Comparison of ENCODE assay signal across 30 cellular contexts in genomic region chr18:78771496-78772368, GRCh38.
"Had no signal": no experiment of that assay in that cellular context is flagged by ENCODE, and none has a peak within 500 bp of the region (broad histone marks: within the 10 kb centered on the region; RNA-seq: fewer than 3 reads in every experiment).

No MANE protein-coding gene starts in this region.

- H3K4me1 Mint-ChIP-seq: activated CD8-positive, alpha-beta memory T cell treated with anti-CD3 and anti-CD28 coated beads, Interleukin-2, amount 10 ng/mL, durations not matched to agents 7 days and 5 days; activated T-helper 17 cell treated with anti-CD3 and anti-CD28 coated beads, Interleukin-2, amount 50 U/mL, for 72 hours; central memory CD8-positive, alpha-beta T cell had no signal

- DNase-seq: activated CD4-positive, alpha-beta T cell treated with anti-CD3 and anti-CD28 coated beads for 48 hours; activated CD4-positive, alpha-beta T cell treated with anti-CD3 and anti-CD28 coated beads, Interleukin-2, amount 50 U/mL, for 4 hours; activated CD4-positive, CD25-positive, alpha-beta regulatory T cell treated with anti-CD3 and anti-CD28 coated beads, Interleukin-2, amount 50 U/mL, for 72 hours; activated CD8-positive, alpha-beta memory T cell treated with anti-CD3 and anti-CD28 coated beads, Interleukin-2, amount 10 ng/mL, durations not matched to agents 7 days and 5 days; activated CD8-positive, alpha-beta T cell treated with anti-CD3 and anti-CD28 coated beads, Interleukin-2, amount 10 ng/mL, durations not matched to agents 7 days and 5 days; activated gamma-delta T cell; activated naive CD4-positive, alpha-beta T cell treated with anti-CD3 and anti-CD28 coated beads for 36 hours; activated T-cell treated with anti-CD3 and anti-CD28 coated beads, Interleukin-2, amount 50 U/mL, for 48 hours; amygdala; MG63; MV-4-11; NCI-H1092 treated with DMSO at 0.1 percent for 48 hours; NCI-H1417 treated with DMSO at 0.1 percent for 48 hours; NCI-H1694; NCI-H2081; NCI-H2171; NCI-H2227 treated with DMSO at 0.1 percent for 48 hours; NCI-H446 treated with DMSO at 0.1 percent for 48 hours; NCI-H526 treated with DMSO at 0.1 percent for 48 hours; PC-3; SHP77; SW 1271 had no signal

- H3K4me3 ChIP-seq: MG63, SJSA1 had no signal

- H3K4me3 Mint-ChIP-seq: activated CD8-positive, alpha-beta memory T cell treated with anti-CD3 and anti-CD28 coated beads, Interleukin-2, amount 10 ng/mL, durations not matched to agents 7 days and 5 days; activated CD8-positive, alpha-beta T cell treated with anti-CD3 and anti-CD28 coated beads, Interleukin-2, amount 10 ng/mL, durations not matched to agents 7 days and 5 days; activated naive CD4-positive, alpha-beta T cell treated with anti-CD3 and anti-CD28 coated beads for 36 hours; activated naive CD8-positive, alpha-beta T cell; activated T-helper 17 cell treated with anti-CD3 and anti-CD28 coated beads, Interleukin-2, amount 50 U/mL, for 72 hours; brain; central memory CD8-positive, alpha-beta T cell; T-helper 1 cell treated with Interleukin-12 subunit alpha and Interleukin-12 subunit beta and Interleukin-4 antibody, amounts not matched to agents 30 μg/mL and 1 μg/mL, for 36 hours; WTC11 had no signal

- H3K9me3 Mint-ChIP-seq: activated naive CD4-positive, alpha-beta T cell treated with anti-CD3 and anti-CD28 coated beads for 36 hours; activated T-helper 17 cell treated with anti-CD3 and anti-CD28 coated beads, Interleukin-2, amount 50 U/mL, for 72 hours; central memory CD8-positive, alpha-beta T cell; T-helper 1 cell treated with Interleukin-12 subunit alpha and Interleukin-12 subunit beta and Interleukin-4 antibody, amounts not matched to agents 30 μg/mL and 1 μg/mL, for 36 hours; WTC11 had no signal

- H3K27ac ChIP-seq: SJSA1 had no signal

- H3K36me3 ChIP-seq: MG63, SJSA1 had no signal

- H3K27me3 ChIP-seq: MG63, SJSA1 had no signal

- ATAC-seq: activated CD8-positive, alpha-beta memory T cell treated with anti-CD3 and anti-CD28 coated beads, Interleukin-2, amount 10 ng/mL, durations not matched to agents 7 days and 5 days; activated CD8-positive, alpha-beta T cell treated with anti-CD3 and anti-CD28 coated beads, Interleukin-2, amount 10 ng/mL, durations not matched to agents 7 days and 5 days; activated T-helper 17 cell treated with anti-CD3 and anti-CD28 coated beads, Interleukin-2, amount 50 U/mL, for 72 hours; PC-3; SK-N-SH treated with all-trans-retinoic acid at 6 μM for 48 hours; WTC11 had no signal

- H3K27ac Mint-ChIP-seq: activated CD8-positive, alpha-beta memory T cell treated with anti-CD3 and anti-CD28 coated beads, Interleukin-2, amount 10 ng/mL, durations not matched to agents 7 days and 5 days; activated CD8-positive, alpha-beta T cell treated with anti-CD3 and anti-CD28 coated beads, Interleukin-2, amount 10 ng/mL, durations not matched to agents 7 days and 5 days; activated naive CD4-positive, alpha-beta T cell treated with anti-CD3 and anti-CD28 coated beads for 36 hours; activated naive CD8-positive, alpha-beta T cell; activated T-helper 17 cell treated with anti-CD3 and anti-CD28 coated beads, Interleukin-2, amount 50 U/mL, for 72 hours; T-helper 1 cell treated with Interleukin-12 subunit alpha and Interleukin-12 subunit beta and Interleukin-4 antibody, amounts not matched to agents 30 μg/mL and 1 μg/mL, for 36 hours; WTC11 had no signal

- H3K9me3 ChIP-seq: MG63 had no signal

- H3K36me3 Mint-ChIP-seq: activated CD8-positive, alpha-beta memory T cell treated with anti-CD3 and anti-CD28 coated beads, Interleukin-2, amount 10 ng/mL, durations not matched to agents 7 days and 5 days; activated naive CD8-positive, alpha-beta T cell; brain had no signal
